Comparison of ENCODE assay signal across 8 cellular contexts in genomic region chr15:88913017-88913849, GRCh38. TPM values are rescaled to one million over a fixed set of nuclear protein-coding genes. Genes with fewer than 3 reads are reported as not detected.
DNase-seq lines count a peak whose midpoint lies in the region; TF ChIP-seq lines count a peak whose summit lies in the region.

MFGE8 (minus strand) TSS chr15:88913379; CDS start chr15:88913319, 60 bp downstream.

- DNase-seq in GM12865 (ENCODE audit: low read depth) (peak; percentile 57), NCI-H1694 (lab: John Stamatoyannopoulos, UW) (peak; percentile 16), cerebellar cortex (ENCODE audit: low spot score) (peak; percentile 47), kidney epithelial cell (ENCODE audit: low read depth) (no peak), SKM-1 treated with dmso at 0.1 percent for 144 hours (lab: John Stamatoyannopoulos, UW; ENCODE audit: unreplicated experiment) (no peak)
- peak; percentile 46 for DNase-seq in activated CD4-positive, alpha-beta T cell treated with anti-CD3 and anti-CD28 coated beads for 1 hour
- DNase-seq in stimulated activated CD4-positive, alpha-beta T cell treated with anti-CD3 and anti-CD28 coated beads, Interleukin-15, amount 100 ng/mL, for 24 hours: peak; percentile 80

- H3K27ac ChIP-seq in HEK293 (ENCODE audit: extremely low read depth, low read depth, low read length): peak within 1 kb of the TSS; percentile 83

- no peak for TF ChIP-seq CTCF in GM12865 (IDR thresholded peaks at IDR 0.05; ENCODE audit: insufficient read depth, low read depth, low read length, missing control alignments)
- peak; percentile 71 for TF ChIP-seq CTCF in HEK293 (tag by site-specific recombination; IDR thresholded peaks at IDR 0.05)
- TF ChIP-seq CTCF in kidney epithelial cell (IDR thresholded peaks at IDR 0.05; ENCODE audit: insufficient read depth, low read length, poor library complexity, severe bottlenecking): no peak

- H3K36me3 ChIP-seq in HEK293 (ENCODE audit: control insufficient read depth in 2 of 2, insufficient read depth in 1 of 2, low read length in 2 of 2) (peaks cover 3 to 30% of the 10 kb centered on the region in 2 experiments; a peak in 1 of 3 replicates), kidney epithelial cell (ENCODE audit: control insufficient read depth, insufficient read depth, low read length) (no peaks in the 10 kb centered on the region)

- POLR2A ChIA-PET in HEK293 (lab: Yijun Ruan, JAX): interaction anchor here (0.5 to 1.7 kb wide), 7 partner anchors 8 to 331 kb away, joined by 3 to 7 read pairs (median 4); partner anchors contain the start of genes ABHD2 and FANCI

- H3K27me3 ChIP-seq in kidney epithelial cell (ENCODE audit: control insufficient read depth, insufficient read depth, low read length): no peaks in the 10 kb centered on the region

- no peaks in the 10 kb centered on the region for H3K9me3 ChIP-seq in HEK293 (ENCODE audit: control insufficient read depth, insufficient read depth, low read depth, low read length)

- CTCF ChIA-PET in HEK293 (lab: Yijun Ruan, JAX): interaction anchor here (0.6 to 6.8 kb wide), 4 partner anchors 9 to 414 kb away, joined by 3 to 42 read pairs (median 10); no protein-coding TSS in a partner anchor

- H3K4me3 ChIP-seq in GM12865 (ENCODE audit: low read depth, low read length) (peak within 1 kb of the TSS; percentile 51), HEK293 (ENCODE audit: low read depth, low read length) (peak within 1 kb of the TSS; percentile 71), kidney epithelial cell (ENCODE audit: low read depth, low read length) (peak within 1 kb of the TSS; percentile 67)

- H3K4me1 ChIP-seq in HEK293 (ENCODE audit: control insufficient read depth, insufficient read depth, low read length): peaks cover 2% of the 10 kb centered on the region; the same call in 1 of the 2 replicates

TF ChIP-seq in HEK293, 187 proteins besides CTCF, POLR2A, EP300 and RAD21 (continues in another document):
- peak; percentile 92 for TF ChIP-seq PRDM10 (tag by site-specific recombination; IDR thresholded peaks at IDR 0.05)
- no peak for TF ChIP-seq ZNF214 (tag by site-specific recombination; IDR thresholded peaks at IDR 0.05; ENCODE audit: borderline replicate concordance)
- no peak for TF ChIP-seq FEZF1 (tag by site-specific recombination; IDR thresholded peaks at IDR 0.05)
- no peak for TF ChIP-seq ZBTB44 (tag by site-specific recombination; IDR thresholded peaks at IDR 0.05)
- TF ChIP-seq ZNF416 (tag by site-specific recombination; IDR thresholded peaks at IDR 0.05): no peak
- TF ChIP-seq ZNF654 (tag by site-specific recombination; IDR thresholded peaks at IDR 0.05; ENCODE audit: low read depth): no peak
- no peak for TF ChIP-seq ZNF792 (tag by site-specific recombination; IDR thresholded peaks at IDR 0.05)
- peak; percentile 68; the same call in 1 of the 2 replicates for TF ChIP-seq ZNF561 (tag by site-specific recombination; IDR thresholded peaks at IDR 0.05; ENCODE audit: borderline replicate concordance)
- peak; percentile 67 for TF ChIP-seq ZBTB20 (tag by site-specific recombination; IDR thresholded peaks at IDR 0.05)
- TF ChIP-seq ZFHX2 (tag by site-specific recombination; conservative IDR thresholded peaks at IDR 0.05): peak; percentile 97
- TF ChIP-seq ZSCAN18 (tag by site-specific recombination; IDR thresholded peaks at IDR 0.05): no peak
- no peak for TF ChIP-seq ZNF266 (tag by site-specific recombination; IDR thresholded peaks at IDR 0.05; ENCODE audit: low read depth)
- TF ChIP-seq ZNF239 (tag by site-specific recombination; IDR thresholded peaks at IDR 0.05): no peak
- no peak for TF ChIP-seq ZNF514 (tag by site-specific recombination; IDR thresholded peaks at IDR 0.05)
- no peak for TF ChIP-seq REST (tag by site-specific recombination; IDR thresholded peaks at IDR 0.05)
- TF ChIP-seq KLF7 (tag by site-specific recombination; IDR thresholded peaks at IDR 0.05; ENCODE audit: borderline replicate concordance): no peak
- TF ChIP-seq ZNF24 (tag by site-specific recombination; IDR thresholded peaks at IDR 0.05): peak; percentile 24; the same call in 1 of the 2 replicates
- TF ChIP-seq ZNF223 (tag by site-specific recombination; IDR thresholded peaks at IDR 0.05): no peak

RNA-seq across cellular contexts. Expression of gene MFGE8, which starts in this region (rescaled TPM):
- total RNA-seq in kidney epithelial cell: 261 and 270 TPM in 2 replicates

Comparison
In these comparisons a context has a peak if more than half of its experiments do, and no peak if none do; other contexts are left out.
1. DNase-seq: peak in GM12865 (single experiment), NCI-H1694 (single experiment), activated CD4-positive, alpha-beta T cell treated with anti-CD3 and anti-CD28 coated beads for 1 hour (single experiment), cerebellar cortex (single experiment) and stimulated activated CD4-positive, alpha-beta T cell treated with anti-CD3 and anti-CD28 coated beads, Interleukin-15, amount 100 ng/mL, for 24 hours (single experiment); none in kidney epithelial cell (single experiment) and SKM-1 treated with dmso at 0.1 percent for 144 hours (single experiment).
2. Peak in every context shown above with its lines, with median percentiles within 50 percentile points of each other: H3K4me3 ChIP-seq.